7 cellular contexts compared by ENCODE assay signal in genomic region chr7:149280151-149280550, GRCh38.
"Had no signal": no experiment of that assay in that cellular context is flagged by ENCODE, and none has a peak within 500 bp of the region (broad histone marks: within the 10 kb centered on the region; RNA-seq: fewer than 3 reads in every experiment).

No MANE protein-coding gene starts in this region.

- DNase-seq: GM23248, GOT3, H7, HFFc6, IMR-90 had no signal

- H3K4me3 Mint-ChIP-seq: HFFc6 had no signal

- H3K9me3 Mint-ChIP-seq: HFFc6 had no signal

- H3K27ac Mint-ChIP-seq: HFFc6 had no signal

- ATAC-seq: HCT116, K562 had no signal
